In genomic region chr22:35399678-35400334, GRCh38 we compare ENCODE assay signal across 8 cellular contexts. TPM values are rescaled to one million over a fixed set of nuclear protein-coding genes. Genes with fewer than 3 reads are reported as not detected.
DNase-seq lines count a peak whose midpoint lies in the region; ATAC-seq lines count a peak whose summit lies in the region.

Gene MCM5, plus strand, starts transcription at chr22:35400140. Its CDS starts 299 bp downstream, at chr22:35400439.

- peaks cover 11% of the 10 kb centered on the region for H3K36me3 ChIP-seq in CD4-positive, alpha-beta memory T cell (ENCODE audit: insufficient read depth, low read length)
- H3K36me3 ChIP-seq in effector memory CD4-positive, alpha-beta T cell (ENCODE audit: control insufficient read depth, insufficient read depth, low read length) = peaks cover 7% of the 10 kb centered on the region

- CTCF ChIA-PET in CD4-positive, alpha-beta memory T cell (lab: Charles Lee; ENCODE audit: partially characterized antibody) = interaction anchor here (1.2 kb wide), 1 partner anchor 126 kb away, joined by 3 read pairs; no protein-coding TSS in a partner anchor

- H3K27me3 ChIP-seq in CD4-positive, alpha-beta memory T cell (ENCODE audit: insufficient read depth, low read length) = no peaks in the 10 kb centered on the region
- H3K27me3 ChIP-seq in effector memory CD4-positive, alpha-beta T cell (replicated peaks; ENCODE audit: control insufficient read depth, insufficient read depth, low read length, poor library complexity, severe bottlenecking) = no peaks in the 10 kb centered on the region

- H3K9me3 Mint-ChIP-seq in CD4-positive, alpha-beta memory T cell = no peaks in the 10 kb centered on the region

- H3K4me1 ChIP-seq in CD4-positive, alpha-beta memory T cell (ENCODE audit: insufficient read depth, low read length) = peaks cover 22% of the 10 kb centered on the region
- peaks cover 6% of the 10 kb centered on the region for H3K4me1 ChIP-seq in effector memory CD4-positive, alpha-beta T cell (ENCODE audit: control insufficient read depth, insufficient read depth, low read length, poor library complexity, severe bottlenecking)

- POLR2A ChIA-PET in CD4-positive, alpha-beta memory T cell (lab: Charles Lee; ENCODE audit: partially characterized antibody) = interaction anchor here (0.6 to 2.6 kb wide), 8 partner anchors 8 to 261 kb away, joined by 3 to 8 read pairs (median 4); partner anchors contain the start of genes HMGXB4 and TOM1

- H3K9me3 ChIP-seq in CD4-positive, alpha-beta memory T cell (ENCODE audit: control insufficient read depth in 1 of 2, low read length in 2 of 2) = no peaks in the 10 kb centered on the region
- H3K9me3 ChIP-seq in effector memory CD4-positive, alpha-beta T cell (ENCODE audit: control insufficient read depth, low read length) = no peaks in the 10 kb centered on the region

- peak; percentile 95 for ATAC-seq in GM19463 (IDR thresholded peaks at IDR 0.05; ENCODE audit: unreplicated experiment)

- H3K4me1 Mint-ChIP-seq in CD4-positive, alpha-beta memory T cell = peaks cover 11 to 33% (median 20%) of the 10 kb centered on the region in 4 donors

- peaks cover 28 to 33% of the 10 kb centered on the region in 2 donors for H3K36me3 Mint-ChIP-seq in CD4-positive, alpha-beta memory T cell

- H3K27ac Mint-ChIP-seq in CD4-positive, alpha-beta memory T cell = peak within 1 kb of the TSS; percentile 97 to 99 (median 97)

- H3K27ac ChIP-seq in CD4-positive, alpha-beta memory T cell (ENCODE audit: low read depth, low read length) = peak within 1 kb of the TSS; percentile 59
- peak within 1 kb of the TSS; percentile 79 for H3K27ac ChIP-seq in effector memory CD4-positive, alpha-beta T cell (ENCODE audit: insufficient read depth, low read length, poor library complexity, severe bottlenecking)

- DNase-seq in CD4-positive, alpha-beta memory T cell = peak; percentile 97 to 98 (median 98)
- DNase-seq in HS-27A (ENCODE audit: low read depth) (peak; percentile 90), NK-92 (lab: John Stamatoyannopoulos, UW; ENCODE audit: unreplicated experiment) (peak; percentile 71), lung microvascular endothelial cell (ENCODE audit: low read depth in 2 of 2) (peak; percentile 98)
- DNase-seq in activated CD8-positive, alpha-beta memory T cell treated with anti-CD3 and anti-CD28 coated beads for 24 hours = peak; percentile 97
- DNase-seq in effector memory CD4-positive, alpha-beta T cell = peak; percentile 94 to 96 (median 96)
- peak; percentile 94 to 97 (median 94) for DNase-seq in stimulated activated CD4-positive, alpha-beta T cell treated with anti-CD3 and anti-CD28 coated beads, TNF-alpha, amount 100 ng/mL, for 48 hours (ENCODE audit: low read depth in 3 of 3)

- no peaks in the 10 kb centered on the region for H3K27me3 Mint-ChIP-seq in CD4-positive, alpha-beta memory T cell

- H3K4me3 Mint-ChIP-seq in CD4-positive, alpha-beta memory T cell = peak within 1 kb of the TSS; percentile 96 to 100 (median 99)

- peak within 1 kb of the TSS; percentile 88 for H3K4me3 ChIP-seq in CD4-positive, alpha-beta memory T cell (ENCODE audit: low read length in 2 of 2)
- H3K4me3 ChIP-seq in effector memory CD4-positive, alpha-beta T cell (ENCODE audit: insufficient read depth, low read depth, low read length, poor library complexity, severe bottlenecking) = peak within 1 kb of the TSS; percentile 96

- intact Hi-C loops in CD4-positive, alpha-beta memory T cell (cut with micrococcal nuclease) = loop anchor here (1.0 to 5.0 kb wide), 2 partner anchors 48 to 100 kb away; no protein-coding TSS in a partner anchor

RNA-seq across cellular contexts. Expression of gene MCM5, which starts in this region (rescaled TPM):
- total RNA-seq in CD4-positive, alpha-beta memory T cell = 10 to 100 TPM; 48.5 to 58.1 TPM
- 10 to 100 TPM; 22.0 to 26.9 TPM for polyA plus RNA-seq in CD4-positive, alpha-beta memory T cell
- total RNA-seq in lung microvascular endothelial cell = 15.3 and 31.8 TPM in 2 replicates

Comparison
In these comparisons a context has a peak if more than half of its experiments do, and no peak if none do; other contexts are left out.
1. Peak in every context shown above with its lines: DNase-seq, ATAC-seq, H3K4me3 ChIP-seq and H3K27ac ChIP-seq.